ENCODE assay signal across 19 cellular contexts in the genomic region with DNA sequence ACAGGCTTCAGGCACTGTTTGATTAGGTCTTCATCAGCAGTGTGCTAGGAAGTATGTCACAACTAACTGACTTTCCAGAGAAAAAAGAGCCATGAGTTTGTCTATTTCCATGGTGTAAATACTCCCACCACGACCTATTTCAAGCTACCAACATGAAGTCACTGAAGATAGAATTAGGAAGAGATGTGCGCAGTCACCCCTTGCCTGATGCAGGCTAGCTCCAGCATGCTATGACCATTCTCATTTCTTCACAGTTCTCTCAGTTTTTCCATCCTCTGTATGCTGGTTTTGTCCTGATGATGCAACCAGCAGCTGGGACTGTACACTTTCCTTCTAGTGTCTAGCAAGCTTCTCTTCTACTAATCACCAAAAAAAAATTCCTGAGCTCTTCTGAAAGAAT.
DNase-seq lines count a peak whose midpoint lies in the region; ATAC-seq and TF ChIP-seq lines count a peak whose summit lies in the region.
"Had no signal": no experiment of that assay in that cellular context is flagged by ENCODE, and none has a peak within 500 bp of the region (broad histone marks: within the 10 kb centered on the region; RNA-seq: fewer than 3 reads in every experiment).

No MANE protein-coding gene starts in this region.

- H3K4me1 ChIP-seq in A673 (ENCODE audit: insufficient read depth, low read length, poor library complexity, severe bottlenecking), result no peaks in the 10 kb centered on the region

- H3K4me3 ChIP-seq in A673 (ENCODE audit: low read depth, low read length, poor library complexity, severe bottlenecking), result no peak overlapping the region
- H3K4me3 ChIP-seq: gastrocnemius medialis, mucosa of descending colon, right atrium auricular region, suprapubic skin had no signal

- H3K36me3 ChIP-seq in A673 (ENCODE audit: insufficient read depth, low read length, poor library complexity, severe bottlenecking), result no peaks in the 10 kb centered on the region
- H3K36me3 ChIP-seq: gastrocnemius medialis, right atrium auricular region, suprapubic skin had no signal

- TF ChIP-seq CTCF in A673 (conservative IDR thresholded peaks at IDR 0.05; ENCODE audit: low read depth, low read length), result no peak

- POLR2A ChIA-PET in A673 (lab: Charles Lee; ENCODE audit: low non-redundant PET), result no interaction called here

- H3K27ac ChIP-seq in A673 (ENCODE audit: low read depth, low read length, poor library complexity, severe bottlenecking), result no peak overlapping the region
- H3K27ac ChIP-seq: gastrocnemius medialis, suprapubic skin had no signal

- ATAC-seq in GM19023 (IDR thresholded peaks at IDR 0.05; ENCODE audit: unreplicated experiment), result no peak
- no peak for ATAC-seq in GM18520 (IDR thresholded peaks at IDR 0.05; ENCODE audit: unreplicated experiment)
- ATAC-seq: gastrocnemius medialis, left lobe of liver, Right ventricle myocardium inferior had no signal

- H3K9me3 ChIP-seq in A673 (ENCODE audit: low read depth, low read length, poor library complexity, severe bottlenecking), result no peaks in the 10 kb centered on the region
- H3K9me3 ChIP-seq: gastrocnemius medialis, mucosa of descending colon, right atrium auricular region, suprapubic skin had no signal

- CTCF ChIA-PET in A673 (lab: Charles Lee), result no interaction called here

- no peaks in the 10 kb centered on the region for H3K27me3 ChIP-seq in A673 (replicated peaks; ENCODE audit: insufficient read depth, low read depth, low read length, poor library complexity)
- H3K27me3 ChIP-seq: gastrocnemius medialis, right atrium auricular region, suprapubic skin had no signal

- intact Hi-C loops in A673 (cut with micrococcal nuclease; ENCODE audit: unreplicated experiment), result no loop called here

- BruUV-seq in A673 (replicated peaks; lab: Mats Ljungman, UMichigan), result no TSS peak

- DNase-seq in AG08395 (ENCODE audit: low spot score) (peak; percentile 49), EH (ENCODE audit: low read depth) (peak; percentile 25), NOMO-1 treated with DMSO at 0.1 percent for 48 hours (lab: John Stamatoyannopoulos, UW; ENCODE audit: unreplicated experiment) (peak; percentile 76), fibroblast of peridontal ligament (ENCODE audit: extremely low read depth) (peak; percentile 49), A673 (ENCODE audit: low spot score) (no peak), occipital lobe (lab: John Stamatoyannopoulos, UW) (no peak)
- DNase-seq: activated effector memory CD4-positive, alpha-beta T cell treated with Interleukin-2 at 50 U/mL for 16 hours; gastrocnemius medialis; GDM1; mucosa of descending colon; NCI-H1694 treated with DMSO at 0.1 percent for 48 hours; NK-92 treated with Interleukin-12 subunit alpha and Interleukin-12 subunit beta, amount 100 ng/mL, for 24 hours; stimulated activated CD4-positive, alpha-beta T cell treated with anti-CD3 and anti-CD28 coated beads, Interleukin-2, amount 100 ng/mL, for 48 hours had no signal

Comparison
In these comparisons a context has a peak if more than half of its experiments do, and no peak if none do; other contexts are left out.
1. DNase-seq: peak in AG08395 (single experiment), EH (single experiment), NOMO-1 treated with DMSO at 0.1 percent for 48 hours (single experiment) and fibroblast of peridontal ligament (single experiment); none in A673 (single experiment) and occipital lobe (single experiment).